In genomic region chr9:130027533-130028370, GRCh38 we compare ENCODE assay signal across 16 cellular contexts. TPM values are rescaled to one million over a fixed set of nuclear protein-coding genes. Genes with fewer than 3 reads are reported as not detected.
DNase-seq lines count a peak whose midpoint lies in the region; ATAC-seq, FAIRE-seq and TF ChIP-seq lines count a peak whose summit lies in the region.
"Had no signal": no experiment of that assay in that cellular context is flagged by ENCODE, and none has a peak within 500 bp of the region (broad histone marks: within the 10 kb centered on the region; RNA-seq: fewer than 3 reads in every experiment).

No MANE protein-coding gene starts in this region.

- H3K27ac ChIP-seq in HepG2 (ENCODE audit: extremely low read length, insufficient read depth, low read length) (peak overlapping the region; percentile 91), thyroid gland (peak overlapping the region; percentile 4 to 44 (median 8))

- intact Hi-C loops in HepG2 (cut with micrococcal nuclease; ENCODE audit: unreplicated experiment) (no loop called here), thyroid gland (cut with DNase I) (no loop called here)

- H3K27me3 ChIP-seq in HepG2 (ENCODE audit: control insufficient read depth in 1 of 2, insufficient read depth in 2 of 2, low read length in 2 of 2) (no peaks in the 10 kb centered on the region), thyroid gland (no peaks in the 10 kb centered on the region)

- H3K36me3 ChIP-seq in HepG2 (replicated peaks in 1 of 2; ENCODE audit: control insufficient read depth in 1 of 2, insufficient read depth in 2 of 2, low read length in 2 of 2) (no peaks in the 10 kb centered on the region), thyroid gland (no peaks in the 10 kb centered on the region)

- no peak for TF ChIP-seq RAD21 in HepG2 (CRISPR knock-in tag; IDR thresholded peaks at IDR 0.05)

- TF ChIP-seq EP300 in HepG2 (IDR thresholded peaks at IDR 0.05; ENCODE audit: low read depth in 2 of 2, low read length in 2 of 2), result no peak
- no peak for TF ChIP-seq EP300 in HepG2 (CRISPR knock-in tag; IDR thresholded peaks at IDR 0.05; ENCODE audit: borderline replicate concordance)

- no TSS peak for BruUV-seq in HepG2 (replicated peaks; lab: Mats Ljungman, UMichigan)

- in situ Hi-C loops in HepG2 (cut with HindIII; ENCODE audit: extremely low pct_ligation_motif_present, low pct_unique_long_range_greater_than_20kb), result no loop called here

- peaks cover 21% of the 10 kb centered on the region for H3K36me3 Mint-ChIP-seq in activated T-cell treated with anti-CD3 and anti-CD28 coated beads, Interleukin-2, amount 50 U/mL, for 4 hours (ENCODE audit: insufficient read depth)
- H3K36me3 Mint-ChIP-seq in activated T-cell treated with anti-CD3 and anti-CD28 coated beads, Interleukin-2, amount 50 U/mL, for 72 hours (ENCODE audit: insufficient read depth in 2 of 2), result peaks cover 10 to 26% of the 10 kb centered on the region in 2 donors

- H3K27me3 Mint-ChIP-seq in activated T-cell treated with anti-CD3 and anti-CD28 coated beads, Interleukin-2, amount 50 U/mL, for 4 hours (ENCODE audit: low read depth), result no peaks in the 10 kb centered on the region
- H3K27me3 Mint-ChIP-seq in activated T-cell treated with anti-CD3 and anti-CD28 coated beads, Interleukin-2, amount 50 U/mL, for 72 hours (ENCODE audit: low read depth), result no peaks in the 10 kb centered on the region

- peak overlapping the region; percentile 30 for H3K4me3 Mint-ChIP-seq in activated T-cell treated with anti-CD3 and anti-CD28 coated beads, Interleukin-2, amount 50 U/mL, for 4 hours
- H3K4me3 Mint-ChIP-seq in activated T-cell treated with anti-CD3 and anti-CD28 coated beads, Interleukin-2, amount 50 U/mL, for 72 hours, result peak overlapping the region; percentile 78 to 94

- POLR2A ChIA-PET in HepG2 (lab: Yijun Ruan, JAX), result interaction anchor here (1.0 to 2.1 kb wide), 5 partner anchors 11 to 26 kb away, joined by 4 to 11 read pairs (median 8); partner anchors contain the start of genes FNBP1 and GPR107

- peaks cover 82% of the 10 kb centered on the region for H3K4me1 ChIP-seq in HepG2 (ENCODE audit: insufficient read depth, low read length)
- peaks cover 64 to 84% of the 10 kb centered on the region in 2 donors for H3K4me1 ChIP-seq in thyroid gland

- FAIRE-seq in HepG2 (lab: Jason Lieb, UNC), result no peak
- FAIRE-seq: frontal cortex, keratinocyte had no signal

- H3K4me3 ChIP-seq in HepG2 (replicated peaks in 1 of 3; ENCODE audit: insufficient read depth in 1 of 3, low read depth in 2 of 3, low read length in 3 of 3) (no peak overlapping the region; a peak in 1 of 6 replicates), thyroid gland (replicated peaks in 1 of 3) (no peak overlapping the region)
- H3K4me3 ChIP-seq: smooth muscle cell had no signal

- ATAC-seq in activated T-cell treated with anti-CD3 and anti-CD28 coated beads, Interleukin-2, amount 50 U/mL, for 4 hours, result no peak
- peak in 1 of 2 donors; percentile 1 for ATAC-seq in activated T-cell treated with anti-CD3 and anti-CD28 coated beads, Interleukin-2, amount 50 U/mL, for 72 hours (replicated peaks in 1 of 2)
- ATAC-seq in HepG2 (no peak), HG02623 (IDR thresholded peaks at IDR 0.05; ENCODE audit: unreplicated experiment) (no peak), HG02642 (IDR thresholded peaks at IDR 0.05; ENCODE audit: poor library complexity, unreplicated experiment) (no peak)
- ATAC-seq: SK-N-SH treated with all-trans-retinoic acid at 6 μM for 48 hours had no signal

- H3K79me2 ChIP-seq in HepG2 (ENCODE audit: insufficient read depth, low read length), result peaks cover 54% of the 10 kb centered on the region

- WGBS in HepG2 (ENCODE audit: low lambda C conversion rate), result 84% methylated on average over 9 of the region's 9 CpGs
- WGBS in thyroid gland, 2 donors, result 89 to 90% methylated on average over 9 of the region's 9 CpGs

- CTCF ChIA-PET in HepG2 (lab: Yijun Ruan, JAX; ENCODE audit: low intra/inter-chr PET ratio, low total read pairs), result no interaction called here

- H3K9ac ChIP-seq in HepG2 (ENCODE audit: insufficient read depth, low read depth, low read length), result peak overlapping the region; percentile 24; the same call in 1 of the 2 replicates

- TF ChIP-seq CTCF in HepG2 (CRISPR knock-in tag; IDR thresholded peaks at IDR 0.05), result no peak
- TF ChIP-seq CTCF in thyroid gland (IDR thresholded peaks at IDR 0.05), result no peak

- peak overlapping the region; percentile 99 for H3K27ac Mint-ChIP-seq in activated T-cell treated with anti-CD3 and anti-CD28 coated beads, Interleukin-2, amount 50 U/mL, for 72 hours

- H3K9me3 ChIP-seq in HepG2 (ENCODE audit: low read length) (no peaks in the 10 kb centered on the region), thyroid gland (no peaks in the 10 kb centered on the region)

- peak overlapping the region; percentile 82 for H3K4me2 ChIP-seq in HepG2 (ENCODE audit: low read depth, low read length)
- H3K4me2 ChIP-seq: smooth muscle cell had no signal

- H2AFZ ChIP-seq in HepG2 (ENCODE audit: low read length), result no peak overlapping the region

- peaks cover 5% of the 10 kb centered on the region for H3K9me3 Mint-ChIP-seq in activated T-cell treated with anti-CD3 and anti-CD28 coated beads, Interleukin-2, amount 50 U/mL, for 4 hours
- H3K9me3 Mint-ChIP-seq in activated T-cell treated with anti-CD3 and anti-CD28 coated beads, Interleukin-2, amount 50 U/mL, for 72 hours, result no peaks in the 10 kb centered on the region

- DNase-seq in activated T-cell treated with anti-CD3 and anti-CD28 coated beads, Interleukin-2, amount 50 U/mL, for 4 hours, result no peak
- no peak for DNase-seq in activated T-cell treated with anti-CD3 and anti-CD28 coated beads, Interleukin-2, amount 50 U/mL, for 1 hour
- no peak for DNase-seq in activated T-cell treated with anti-CD3 and anti-CD28 coated beads, Interleukin-2, amount 50 U/mL, for 72 hours
- no peak for DNase-seq in HepG2 (ENCODE audit: low spot score)
- DNase-seq in thyroid gland, result no peak
- no peak for DNase-seq in pons (ENCODE audit: low spot score)
- DNase-seq: amygdala, dermis blood vessel endothelial cell, DND-41, NCI-H2029 had no signal

- H4K20me1 ChIP-seq in HepG2 (ENCODE audit: insufficient read depth, low read length), result no peaks in the 10 kb centered on the region

- peaks cover 97% of the 10 kb centered on the region for H3K4me1 Mint-ChIP-seq in activated T-cell treated with anti-CD3 and anti-CD28 coated beads, Interleukin-2, amount 50 U/mL, for 4 hours (ENCODE audit: low read depth)
- H3K4me1 Mint-ChIP-seq in activated T-cell treated with anti-CD3 and anti-CD28 coated beads, Interleukin-2, amount 50 U/mL, for 72 hours (ENCODE audit: low read depth), result peaks cover 100% of the 10 kb centered on the region

- no peak for TF ChIP-seq POLR2A in HepG2 (IDR thresholded peaks at IDR 0.05; ENCODE audit: insufficient read depth in 1 of 2, low read depth in 2 of 2, low read length in 2 of 2)
- no peak for TF ChIP-seq POLR2A in thyroid gland (IDR thresholded peaks at IDR 0.05)

RNA-seq across cellular contexts. Expression of gene FNBP1, which starts 15.2 kb away (rescaled TPM):
- 100 to 1,000 TPM; 156 to 174 (median 163) TPM for total RNA-seq in activated T-cell treated with anti-CD3 and anti-CD28 coated beads, Interleukin-2, amount 50 U/mL, for 4 hours
- 100 to 1,000 TPM; 301 to 323 TPM for total RNA-seq in activated T-cell treated with anti-CD3 and anti-CD28 coated beads, Interleukin-2, amount 50 U/mL, for 72 hours
- total RNA-seq in HepG2 (2016; rRNA removed; fragmentation: Illumina TruSeq; extraction: Trizol) (19.5 and 22.9 TPM in 2 replicates), thyroid gland (10 to 100 TPM; 55.8 to 78.5 (median 76.0) TPM)
- 3.8 and 5.7 TPM in 2 replicates for total RNA-seq in HepG2 (2016; cell fraction: cytosol; rRNA removed; fragmentation: Illumina TruSeq; extraction: Trizol; ENCODE audit: low read depth)
- total RNA-seq in HepG2 (2016; cell fraction: insoluble cytoplasmic fraction; rRNA removed; fragmentation: Illumina TruSeq; extraction: Trizol), result 17.1 and 17.3 TPM in 2 replicates
- 10.5 and 11.1 TPM in 2 replicates for total RNA-seq in HepG2 (2016; cell fraction: membrane; rRNA removed; fragmentation: Illumina TruSeq; extraction: Trizol)
- total RNA-seq in HepG2 (2016; cell fraction: nucleus; rRNA removed; fragmentation: Illumina TruSeq; extraction: Trizol), result 13.3 and 16.8 TPM in 2 replicates
- 5.2 and 5.4 TPM in 2 replicates for polyA plus RNA-seq in HepG2 (2011; rRNA removed)
- polyA plus RNA-seq in HepG2 (2011; cell fraction: cytosol; rRNA removed), result 2.8 and 3.6 TPM in 2 replicates
- polyA plus RNA-seq in HepG2 (2011; cell fraction: nucleus; rRNA removed), result 4.9 and 7.3 TPM in 2 replicates
- 8.6 and 13.9 TPM in 2 replicates for polyA plus RNA-seq in HepG2 (2012)
- 1.9 and 2.3 TPM in 2 replicates for polyA plus RNA-seq in HepG2 (2016; cell fraction: cytosol; fragmentation: Illumina TruSeq; extraction: Trizol; ENCODE audit: low read depth)
- polyA plus RNA-seq in HepG2 (2016; cell fraction: insoluble cytoplasmic fraction; fragmentation: Illumina TruSeq; extraction: Trizol; ENCODE audit: low read depth), result 13.0 and 16.7 TPM in 2 replicates
- polyA plus RNA-seq in HepG2 (2016; cell fraction: membrane; fragmentation: Illumina TruSeq; extraction: Trizol; ENCODE audit: low read depth), result 4.3 and 5.1 TPM in 2 replicates
- polyA plus RNA-seq in HepG2 (2016; cell fraction: nucleus; fragmentation: Illumina TruSeq; extraction: Trizol; ENCODE audit: insufficient read depth, low read depth), result 18.7 and 22.4 TPM in 2 replicates
- polyA minus RNA-seq in HepG2 (2011; rRNA and poly(A)+ RNA removed; ENCODE audit: low replicate concordance), result 4.4 and 10.2 TPM in 2 replicates
- 8.5 and 10.5 TPM in 2 replicates for polyA minus RNA-seq in HepG2 (2011; cell fraction: cytosol; rRNA and poly(A)+ RNA removed)
- 15.5 and 21.8 TPM in 2 replicates for polyA minus RNA-seq in HepG2 (2011; cell fraction: nucleus; rRNA and poly(A)+ RNA removed)

RNA-seq across cellular contexts. Expression of gene GPR107, which starts 26.0 kb away (rescaled TPM):
- 10 to 100 TPM; 15.9 to 21.7 (median 17.9) TPM for total RNA-seq in activated T-cell treated with anti-CD3 and anti-CD28 coated beads, Interleukin-2, amount 50 U/mL, for 4 hours
- 10 to 100 TPM; 27.3 to 31.7 TPM for total RNA-seq in activated T-cell treated with anti-CD3 and anti-CD28 coated beads, Interleukin-2, amount 50 U/mL, for 72 hours
- total RNA-seq in HepG2 (2016; rRNA removed; fragmentation: Illumina TruSeq; extraction: Trizol) (18.7 and 22.5 TPM in 2 replicates), thyroid gland (10 to 100 TPM; 43.5 to 65.6 (median 58.7) TPM)
- total RNA-seq in HepG2 (2016; cell fraction: cytosol; rRNA removed; fragmentation: Illumina TruSeq; extraction: Trizol; ENCODE audit: low read depth), result 3.7 and 4.3 TPM in 2 replicates
- total RNA-seq in HepG2 (2016; cell fraction: insoluble cytoplasmic fraction; rRNA removed; fragmentation: Illumina TruSeq; extraction: Trizol), result 13.9 and 21.4 TPM in 2 replicates
- 7.6 and 8.3 TPM in 2 replicates for total RNA-seq in HepG2 (2016; cell fraction: membrane; rRNA removed; fragmentation: Illumina TruSeq; extraction: Trizol)
- 27.8 and 32.6 TPM in 2 replicates for total RNA-seq in HepG2 (2016; cell fraction: nucleus; rRNA removed; fragmentation: Illumina TruSeq; extraction: Trizol)
- 24.2 and 24.4 TPM in 2 replicates for polyA plus RNA-seq in HepG2 (2011; rRNA removed)
- polyA plus RNA-seq in HepG2 (2011; cell fraction: cytosol; rRNA removed), result 13.5 and 19.9 TPM in 2 replicates
- 19.8 and 22.3 TPM in 2 replicates for polyA plus RNA-seq in HepG2 (2011; cell fraction: nucleus; rRNA removed)
- polyA plus RNA-seq in HepG2 (2012), result 25.9 and 26.8 TPM in 2 replicates
- polyA plus RNA-seq in HepG2 (2016; cell fraction: cytosol; fragmentation: Illumina TruSeq; extraction: Trizol; ENCODE audit: low read depth), result 2.1 TPM in 2 replicates
- polyA plus RNA-seq in HepG2 (2016; cell fraction: insoluble cytoplasmic fraction; fragmentation: Illumina TruSeq; extraction: Trizol; ENCODE audit: low read depth), result 11.1 and 11.5 TPM in 2 replicates
- polyA plus RNA-seq in HepG2 (2016; cell fraction: membrane; fragmentation: Illumina TruSeq; extraction: Trizol; ENCODE audit: low read depth), result 3.9 and 4.5 TPM in 2 replicates
- polyA plus RNA-seq in HepG2 (2016; cell fraction: nucleus; fragmentation: Illumina TruSeq; extraction: Trizol; ENCODE audit: insufficient read depth, low read depth), result 35.6 and 37.5 TPM in 2 replicates
- polyA minus RNA-seq in HepG2 (2011; rRNA and poly(A)+ RNA removed; ENCODE audit: low replicate concordance), result 51.2 and 118 TPM in 2 replicates
- polyA minus RNA-seq in HepG2 (2011; cell fraction: cytosol; rRNA and poly(A)+ RNA removed), result 19.5 and 24.0 TPM in 2 replicates
- 24.8 and 26.1 TPM in 2 replicates for polyA minus RNA-seq in HepG2 (2011; cell fraction: nucleus; rRNA and poly(A)+ RNA removed)
